ENCODE assay signal across 17 cellular contexts in the genomic region with DNA sequence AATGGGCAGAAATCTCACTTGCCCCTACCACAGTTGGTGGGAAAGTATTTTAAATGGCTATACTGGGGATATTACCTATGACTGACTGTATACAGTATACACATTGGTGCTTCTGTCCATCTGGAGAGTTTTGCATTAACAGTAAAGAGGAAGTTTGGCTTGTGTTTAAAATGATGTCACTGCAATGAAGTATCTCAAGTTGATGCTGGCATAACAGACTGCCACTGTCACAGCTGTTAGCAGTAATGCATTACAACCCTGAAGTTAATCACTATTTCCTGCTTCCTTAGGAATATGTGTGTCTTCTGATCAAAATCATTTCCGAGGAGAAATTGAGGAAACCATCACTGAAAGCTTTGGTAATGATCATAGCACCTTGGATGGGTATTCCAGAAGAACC. TPM values are rescaled to one million over a fixed set of nuclear protein-coding genes. Genes with fewer than 3 reads are reported as not detected.
DNase-seq lines count a peak whose midpoint lies in the region; ATAC-seq and TF ChIP-seq lines count a peak whose summit lies in the region.
"Had no signal": no experiment of that assay in that cellular context is flagged by ENCODE, and none has a peak within 500 bp of the region (broad histone marks: within the 10 kb centered on the region; RNA-seq: fewer than 3 reads in every experiment).

No MANE protein-coding gene starts in this region.

- no TSS peak for BruUV-seq in MCF 10A (replicated peaks; lab: Mats Ljungman, UMichigan)

- TF ChIP-seq EP300 in suprapubic skin (IDR thresholded peaks at IDR 0.05), result no peak

- 56% methylated on average over 1 of the region's 1 CpG for WGBS in suprapubic skin

- H3K4me1 ChIP-seq in breast epithelium, result no peaks in the 10 kb centered on the region
- H3K4me1 ChIP-seq in SJCRH30, result peaks cover 37% of the 10 kb centered on the region
- peaks cover 19% of the 10 kb centered on the region for H3K4me1 ChIP-seq in suprapubic skin
- H3K4me1 ChIP-seq: prostate gland had no signal

- no peak for ATAC-seq in HG03571 (IDR thresholded peaks at IDR 0.05; ENCODE audit: unreplicated experiment)
- no peak for ATAC-seq in GM21786 (IDR thresholded peaks at IDR 0.05; ENCODE audit: unreplicated experiment)
- ATAC-seq: activated CD8-positive, alpha-beta T cell treated with anti-CD3 and anti-CD28 coated beads for 36 hours had no signal

- peak; percentile 23 for DNase-seq in MCF 10A (ENCODE audit: unreplicated experiment)
- DNase-seq in breast epithelium (ENCODE audit: low spot score in 2 of 2), result no peak
- DNase-seq in SJCRH30, result peak in 1 of 2 experiments; percentile 22
- DNase-seq in fibroblast of the aortic adventitia (ENCODE audit: low read depth), result peak; percentile 27
- no peak for DNase-seq in suprapubic skin (ENCODE audit: low spot score in 2 of 2)
- no peak for DNase-seq in activated effector memory CD4-positive, alpha-beta T cell treated with Interleukin-2 at 50 U/mL for 16 hours
- DNase-seq: activated CD8-positive, alpha-beta T cell treated with anti-CD3 and anti-CD28 coated beads for 36 hours; activated effector memory CD4-positive, alpha-beta T cell treated with anti-CD3 and anti-CD28 coated beads, Interleukin-2, amount 50 U/mL, for 16 hours; NCI-H1048; NCI-H226; stimulated activated CD4-positive, alpha-beta T cell treated with anti-CD3 and anti-CD28 coated beads, Interleukin-2, amount 100 ng/mL, for 24 hours; T-helper 9 cell had no signal

- peaks cover 0 to 32% of the 10 kb centered on the region in 2 donors for H3K27me3 ChIP-seq in breast epithelium
- H3K27me3 ChIP-seq in SJCRH30, result no peaks in the 10 kb centered on the region
- peaks cover 27% of the 10 kb centered on the region for H3K27me3 ChIP-seq in suprapubic skin

- POLR2A ChIA-PET in MCF 10A (lab: Yijun Ruan, JAX), result interaction anchor here (0.6 to 6.4 kb wide), 8 partner anchors 12 to 173 kb away, joined by 3 to 86 read pairs (median 8); no protein-coding TSS in a partner anchor

- peak overlapping the region; percentile 91 for H3K4me3 Mint-ChIP-seq in MCF 10A (ENCODE audit: unreplicated experiment)
- H3K4me3 Mint-ChIP-seq: activated CD8-positive, alpha-beta T cell treated with anti-CD3 and anti-CD28 coated beads for 36 hours had no signal

- TF ChIP-seq POLR2A in breast epithelium (IDR thresholded peaks at IDR 0.05), result no peak
- no peak for TF ChIP-seq POLR2A in suprapubic skin (IDR thresholded peaks at IDR 0.05)

- CTCF ChIA-PET in MCF 10A (lab: Yijun Ruan, JAX), result interaction anchor here (0.6 to 13.2 kb wide), 16 partner anchors 9 to 1668 kb away, joined by 3 to 389 read pairs (median 4); no protein-coding TSS in a partner anchor

- H3K4me3 ChIP-seq in breast epithelium (peak overlapping the region in 1 of 3 donors; percentile 54), SJCRH30 (no peak overlapping the region), fibroblast of the aortic adventitia (ENCODE audit: low read depth, low read length) (peak overlapping the region; percentile 98), suprapubic skin (peak overlapping the region; percentile 52)
- H3K4me3 ChIP-seq: cardiac muscle cell, prostate gland had no signal

- no peaks in the 10 kb centered on the region for H3K27me3 Mint-ChIP-seq in MCF 10A (ENCODE audit: insufficient read depth, unreplicated experiment)

- H3K27ac Mint-ChIP-seq in MCF 10A (ENCODE audit: low read depth, unreplicated experiment), result peak overlapping the region; percentile 93
- H3K27ac Mint-ChIP-seq: activated CD8-positive, alpha-beta T cell treated with anti-CD3 and anti-CD28 coated beads for 36 hours; mesothelial cell of epicardium had no signal

- H3K9me3 ChIP-seq in breast epithelium, result no peaks in the 10 kb centered on the region
- no peaks in the 10 kb centered on the region for H3K9me3 ChIP-seq in SJCRH30 (replicated peaks)
- no peaks in the 10 kb centered on the region for H3K9me3 ChIP-seq in suprapubic skin
- H3K9me3 ChIP-seq: prostate gland had no signal

- H3K27ac ChIP-seq in breast epithelium (no peak overlapping the region), SJCRH30 (peak overlapping the region; percentile 29; the same call in 1 of the 2 replicates), suprapubic skin (no peak overlapping the region)
- H3K27ac ChIP-seq: cardiac muscle cell, prostate gland had no signal

- TF ChIP-seq CTCF in MCF 10A (IDR thresholded peaks at IDR 0.05; ENCODE audit: unreplicated experiment), result no peak
- TF ChIP-seq CTCF in breast epithelium (IDR thresholded peaks at IDR 0.05), result no peak
- no peak for TF ChIP-seq CTCF in fibroblast of the aortic adventitia (IDR thresholded peaks at IDR 0.05; ENCODE audit: insufficient read depth, low read length)
- no peak for TF ChIP-seq CTCF in suprapubic skin (IDR thresholded peaks at IDR 0.05)

- no peaks in the 10 kb centered on the region for H3K36me3 ChIP-seq in breast epithelium
- no peaks in the 10 kb centered on the region for H3K36me3 ChIP-seq in SJCRH30
- no peaks in the 10 kb centered on the region for H3K36me3 ChIP-seq in suprapubic skin
- H3K36me3 ChIP-seq: cardiac muscle cell, prostate gland had no signal

- H3K36me3 Mint-ChIP-seq in MCF 10A (ENCODE audit: insufficient read depth, unreplicated experiment), result peaks cover 56% of the 10 kb centered on the region
- H3K36me3 Mint-ChIP-seq: mesothelial cell of epicardium had no signal

- no peaks in the 10 kb centered on the region for H3K9me3 Mint-ChIP-seq in MCF 10A (ENCODE audit: unreplicated experiment)
- H3K9me3 Mint-ChIP-seq: activated CD8-positive, alpha-beta T cell treated with anti-CD3 and anti-CD28 coated beads for 36 hours; mesothelial cell of epicardium had no signal

- intact Hi-C loops in MCF 10A (cut with micrococcal nuclease) (no loop called here), breast epithelium (cut with DNase I; ENCODE audit: low total_unique reads) (no loop called here)

- peaks cover 27% of the 10 kb centered on the region for H3K4me1 Mint-ChIP-seq in MCF 10A (ENCODE audit: insufficient read depth, unreplicated experiment)

RNA-seq across cellular contexts. Expression of gene DKK1, which starts 1.9 kb away (rescaled TPM):
- 31.8 and 37.4 TPM in 2 replicates for total RNA-seq in MCF 10A (2022)
- total RNA-seq in breast epithelium, result 100 to 1,000 TPM in 1 of 3 donors, 1 to 10 TPM in 2; 2.0 to 142 (median 3.3) TPM
- total RNA-seq in SJCRH30 (2014; rRNA removed; shearing (Covaris generic)), result 0.38 and 0.56 TPM in 2 replicates
- 51.7 and 123 TPM in 2 replicates for total RNA-seq in fibroblast of the aortic adventitia (ENCODE audit: low replicate concordance)
- total RNA-seq in suprapubic skin, result 10 to 100 TPM; 12.7 to 18.5 (median 15.8) TPM
- total RNA-seq: activated CD8-positive, alpha-beta T cell treated with anti-CD3 and anti-CD28 coated beads for 36 hours had no signal

Comparison
In these comparisons a context has a peak if more than half of its experiments do, and no peak if none do; other contexts are left out.
1. DNase-seq: peak in MCF 10A (single experiment) and fibroblast of the aortic adventitia (single experiment); none in breast epithelium (0 of 2), suprapubic skin (0 of 2) and activated effector memory CD4-positive, alpha-beta T cell treated with Interleukin-2 at 50 U/mL for 16 hours (single experiment).